7 cellular contexts compared by ENCODE assay signal in the genomic region with DNA sequence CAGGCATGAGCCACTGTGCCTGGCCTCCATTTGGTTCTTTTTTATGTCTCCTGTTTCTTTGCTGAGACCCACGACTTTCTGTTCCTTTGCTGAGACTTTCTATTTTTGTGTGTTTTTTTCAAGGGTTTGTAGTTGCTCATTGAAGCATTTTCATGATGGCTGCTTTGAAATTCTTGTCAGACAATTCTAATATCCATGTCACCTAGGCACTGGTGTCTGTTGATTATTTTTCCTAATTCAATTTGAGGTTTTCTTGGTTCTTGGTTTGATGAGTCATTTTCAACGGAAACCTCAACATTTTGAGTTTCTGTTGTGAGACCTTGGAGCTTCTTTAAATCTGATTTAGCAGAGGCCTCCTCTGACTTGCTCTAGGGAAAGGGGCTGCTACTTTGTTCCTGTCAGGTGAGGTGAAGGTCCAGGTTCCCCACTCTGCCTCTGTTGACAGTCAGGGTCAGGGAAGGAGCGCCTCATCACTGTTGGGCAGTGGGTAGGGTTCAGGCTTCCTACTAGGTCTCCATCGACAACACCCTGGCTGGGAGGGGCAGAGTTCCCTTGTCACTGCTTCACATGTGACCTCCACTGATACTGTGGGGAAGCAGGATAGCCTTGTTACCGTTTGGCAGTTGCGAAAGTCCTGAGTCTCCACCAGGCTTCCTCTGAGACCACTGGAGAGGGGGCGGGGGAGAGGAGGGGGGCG.
DNase-seq lines count a peak whose midpoint lies in the region; ATAC-seq and TF ChIP-seq lines count a peak whose summit lies in the region.

No MANE protein-coding gene starts in this region.

- DNase-seq in MV-4-11 (lab: John Stamatoyannopoulos, UW) (peak; percentile 98), foreskin fibroblast (peak; percentile 73 to 77), sciatic nerve (ENCODE audit: low spot score) (no peak), NCI-H1092 treated with DMSO at 0.1 percent for 48 hours (lab: John Stamatoyannopoulos, UW) (no peak)
- peak; percentile 83 for DNase-seq in activated CD8-positive, alpha-beta memory T cell treated with anti-CD3 and anti-CD28 coated beads for 24 hours

- ATAC-seq in GM21390 (IDR thresholded peaks at IDR 0.05; ENCODE audit: unreplicated experiment) (peak; percentile 64), sciatic nerve (peak; percentile 81), HG03045 (IDR thresholded peaks at IDR 0.05; ENCODE audit: unreplicated experiment) (no peak)

- intact Hi-C loops in sciatic nerve (cut with DNase I) = no loop called here

- H3K4me3 ChIP-seq in foreskin fibroblast (ENCODE audit: low read depth in 1 of 2, low read length in 2 of 2) = no peak overlapping the region

- no peak for TF ChIP-seq CTCF in foreskin fibroblast (IDR thresholded peaks at IDR 0.05; ENCODE audit: low read depth, low read length)

Comparison
In these comparisons a context has a peak if more than half of its experiments do, and no peak if none do; other contexts are left out.
1. DNase-seq: peak in MV-4-11 (single experiment), activated CD8-positive, alpha-beta memory T cell treated with anti-CD3 and anti-CD28 coated beads for 24 hours (single experiment) and foreskin fibroblast (2 of 2); none in sciatic nerve (single experiment) and NCI-H1092 treated with DMSO at 0.1 percent for 48 hours (single experiment).